Comparison of ENCODE assay signal across 25 cellular contexts in the genomic region with DNA sequence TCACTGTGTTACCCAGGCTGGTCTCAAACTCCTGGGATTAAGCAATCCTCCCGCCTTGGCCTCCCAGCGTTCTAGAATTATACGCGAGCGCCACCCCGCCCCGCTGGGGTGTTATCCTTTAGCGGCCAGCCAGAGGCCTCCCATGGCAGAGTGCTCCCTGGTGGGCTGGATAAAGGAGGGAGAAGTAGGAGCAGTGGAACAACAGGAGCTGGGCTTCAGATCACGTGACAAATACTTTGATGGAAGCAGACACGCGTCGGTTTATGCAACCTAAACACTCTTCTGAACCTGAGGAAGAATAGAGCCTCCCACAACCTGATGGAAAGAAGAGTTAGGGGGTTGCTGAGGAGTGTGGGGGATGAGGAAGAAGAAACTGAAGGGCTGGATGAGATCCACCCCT.
"Had no signal": no experiment of that assay in that cellular context is flagged by ENCODE, and none has a peak within 500 bp of the region (broad histone marks: within the 10 kb centered on the region; RNA-seq: fewer than 3 reads in every experiment).

No MANE protein-coding gene starts in this region.

- DNase-seq: islet precursor cell; left ventricle myocardium inferior; mesendoderm; naive B cell; natural killer cell; nephron progenitor cell; occipital lobe; ovary; posterior cingulate gyrus; retina; right cardiac atrium; sigmoid colon; small intestine; spleen; stimulated activated CD4-positive, alpha-beta T cell treated with anti-CD3 and anti-CD28 coated beads, Interleukin-4, amount 100 ng/mL, for 24 hours; stimulated activated naive CD4-positive, alpha-beta T cell treated with Interleukin-2 at 50 U/mL for 16 hours; stimulated activated naive CD8-positive, alpha-beta T cell treated with anti-CD3 and anti-CD28 coated beads, Interleukin-15, amount 100 ng/mL, for 72 hours; substantia nigra; uterus had no signal

- H3K27me3 ChIP-seq: neural progenitor cell, neutrophil, ovary, spleen, tibial nerve, uterus had no signal

- H2AFZ ChIP-seq: neural progenitor cell had no signal

- H3K4me3 ChIP-seq: left ventricle myocardium inferior, lung, neural progenitor cell, ovary, prostate gland, sigmoid colon, spleen, tibial nerve, uterus had no signal

- H3K4me1 ChIP-seq: left ventricle myocardium inferior, neural progenitor cell, prostate gland, sigmoid colon, spleen, tibial nerve, uterus had no signal

- H3K27ac ChIP-seq: left ventricle myocardium inferior, neural progenitor cell, neutrophil, ovary, prostate gland, sigmoid colon, spleen, tibial nerve, uterus had no signal

- H3K9me3 ChIP-seq: left ventricle myocardium inferior, neutrophil, prostate gland, uterus had no signal

- ATAC-seq: natural killer cell; right cardiac atrium; stimulated activated effector memory CD8-positive, alpha-beta T cell treated with anti-CD3 and anti-CD28 coated beads, Interleukin-12 subunit alpha, Interleukin-12 subunit beta, amount 100 ng/mL, for 72 hours; stimulated activated naive CD8-positive, alpha-beta T cell treated with anti-CD3 and anti-CD28 coated beads, Interleukin-15, amount 100 ng/mL, for 72 hours had no signal

- FAIRE-seq: small intestine had no signal

- H3K9ac ChIP-seq: neural progenitor cell had no signal

- H3K36me3 ChIP-seq: left ventricle myocardium inferior, neural progenitor cell, neutrophil, ovary, prostate gland, sigmoid colon, spleen, tibial nerve, uterus had no signal

- H3K4me2 ChIP-seq: neural progenitor cell had no signal
